In the genomic region with DNA sequence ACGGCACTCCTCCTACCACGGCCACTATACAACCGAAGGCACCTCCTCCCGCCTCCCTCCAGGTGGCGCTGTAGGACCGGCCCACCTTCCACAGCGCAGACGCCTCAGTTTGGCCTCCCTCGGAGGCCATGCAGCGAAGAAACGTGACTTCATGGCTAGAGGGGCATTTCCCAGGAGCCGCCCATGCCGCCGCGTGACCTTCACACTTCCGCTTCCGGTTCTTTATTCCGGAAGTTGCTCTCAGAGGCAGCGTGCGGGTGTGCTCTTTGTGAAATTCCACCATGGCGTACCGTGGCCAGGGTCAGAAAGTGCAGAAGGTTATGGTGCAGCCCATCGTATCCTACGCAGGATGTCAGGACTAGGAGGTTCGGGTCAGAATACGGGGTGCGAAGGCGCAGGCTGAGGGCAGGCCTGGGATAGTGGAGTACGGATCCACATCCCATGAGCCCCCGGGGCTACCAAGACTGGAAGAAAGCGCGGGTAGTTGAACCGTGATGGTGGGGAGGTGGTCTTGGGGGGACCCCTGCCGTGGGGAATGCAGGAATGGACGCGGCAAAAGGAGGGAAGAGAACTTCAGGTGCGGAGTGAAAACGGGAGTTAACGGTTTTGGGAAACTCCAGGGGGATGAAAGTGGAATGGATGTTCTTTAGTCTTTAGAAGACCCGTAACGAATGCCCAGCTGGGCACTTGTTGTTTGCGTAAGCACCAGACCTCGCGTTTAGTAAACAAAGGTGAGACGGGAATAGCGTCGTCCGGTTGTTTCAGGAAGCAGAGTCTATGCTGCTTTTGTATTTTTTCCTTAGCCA, we compare ENCODE assay signal across 8 cellular contexts.
DNase-seq lines count a peak whose midpoint lies in the region; ATAC-seq lines count a peak whose summit lies in the region.

SNRPE (plus strand) TSS at position 221 of the 806 bp plus-strand sequence; CDS start at position 282, 61 bp downstream.

- peak within 1 kb of the TSS; percentile 81 to 96 (median 91) for H3K4me2 ChIP-seq in BLaER1 treated with 17β-estradiol and CSF1 and Interleukin-3, amounts not matched to agents 10 nM and 100 nM

- H3K4me3 ChIP-seq in BLaER1 treated with 17β-estradiol and CSF1 and Interleukin-3, amounts not matched to agents 10 nM and 100 nM = peak within 1 kb of the TSS; percentile 76 to 99 (median 90)

- no peaks in the 10 kb centered on the region for H3K9me3 ChIP-seq in BLaER1 treated with 17β-estradiol and CSF1 and Interleukin-3, amounts not matched to agents 10 nM and 100 nM (replicated peaks in 1 of 11)

- peaks cover 0 to 39% (median 10%) of the 10 kb centered on the region in 11 experiments; a peak in 11 of 22 replicates for H4K20me1 ChIP-seq in BLaER1 treated with 17β-estradiol and CSF1 and Interleukin-3, amounts not matched to agents 10 nM and 100 nM

- peaks cover 27 to 45% (median 40%) of the 10 kb centered on the region in 11 experiments for H3K36me3 ChIP-seq in BLaER1 treated with 17β-estradiol and CSF1 and Interleukin-3, amounts not matched to agents 10 nM and 100 nM

- peak; percentile 88 for DNase-seq in GM19240 (ENCODE audit: insufficient read length, low spot score)
- DNase-seq in NCI-H524 treated with DMSO at 0.1 percent for 48 hours (lab: John Stamatoyannopoulos, UW) = peak; percentile 81
- peak; percentile 95 to 96 for DNase-seq in activated CD4-positive, alpha-beta T cell treated with anti-CD3 and anti-CD28 coated beads for 4 hours
- DNase-seq in stimulated activated CD4-positive, alpha-beta T cell treated with anti-CD3 and anti-CD28 coated beads, Interleukin-1b, Interleukin-23, amount 100 ng/mL, for 4 hours (ENCODE audit: low read depth in 2 of 2) = peak; percentile 92 to 94

- no peaks in the 10 kb centered on the region for H3K27me3 ChIP-seq in BLaER1 treated with 17β-estradiol and CSF1 and Interleukin-3, amounts not matched to agents 10 nM and 100 nM
- no peaks in the 10 kb centered on the region for H3K27me3 ChIP-seq in layer of hippocampus (ENCODE audit: control insufficient read depth, insufficient read depth, low read length)

- peak within 1 kb of the TSS; percentile 75 to 98 (median 96) for H3K27ac ChIP-seq in BLaER1 treated with 17β-estradiol and CSF1 and Interleukin-3, amounts not matched to agents 10 nM and 100 nM
- H3K27ac ChIP-seq in cingulate gyrus (ENCODE audit: low read depth, low read length) (peak within 1 kb of the TSS; percentile 70), layer of hippocampus (ENCODE audit: low read depth, low read length) (peak within 1 kb of the TSS; percentile 8)

- ATAC-seq in HG03460 (IDR thresholded peaks at IDR 0.05; ENCODE audit: unreplicated experiment) = peak; percentile 98

- H3K4me1 ChIP-seq in BLaER1 treated with 17β-estradiol and CSF1 and Interleukin-3, amounts not matched to agents 10 nM and 100 nM = peaks cover 12 to 23% (median 15%) of the 10 kb centered on the region in 10 experiments

- peak within 1 kb of the TSS; percentile 83 to 98 (median 93) for H3K9ac ChIP-seq in BLaER1 treated with 17β-estradiol and CSF1 and Interleukin-3, amounts not matched to agents 10 nM and 100 nM

Comparison
In these comparisons a context has a peak if more than half of its experiments do, and no peak if none do; other contexts are left out.
1. Peak in every context shown above with its lines: DNase-seq, ATAC-seq, H3K4me3 ChIP-seq and H3K27ac ChIP-seq.
2. H3K27ac ChIP-seq: peak in every context shown above with its lines; median percentile 96 in BLaER1 treated with 17β-estradiol and CSF1 and Interleukin-3, amounts not matched to agents 10 nM and 100 nM; 70 in cingulate gyrus; 8 in layer of hippocampus.